In the genomic region with DNA sequence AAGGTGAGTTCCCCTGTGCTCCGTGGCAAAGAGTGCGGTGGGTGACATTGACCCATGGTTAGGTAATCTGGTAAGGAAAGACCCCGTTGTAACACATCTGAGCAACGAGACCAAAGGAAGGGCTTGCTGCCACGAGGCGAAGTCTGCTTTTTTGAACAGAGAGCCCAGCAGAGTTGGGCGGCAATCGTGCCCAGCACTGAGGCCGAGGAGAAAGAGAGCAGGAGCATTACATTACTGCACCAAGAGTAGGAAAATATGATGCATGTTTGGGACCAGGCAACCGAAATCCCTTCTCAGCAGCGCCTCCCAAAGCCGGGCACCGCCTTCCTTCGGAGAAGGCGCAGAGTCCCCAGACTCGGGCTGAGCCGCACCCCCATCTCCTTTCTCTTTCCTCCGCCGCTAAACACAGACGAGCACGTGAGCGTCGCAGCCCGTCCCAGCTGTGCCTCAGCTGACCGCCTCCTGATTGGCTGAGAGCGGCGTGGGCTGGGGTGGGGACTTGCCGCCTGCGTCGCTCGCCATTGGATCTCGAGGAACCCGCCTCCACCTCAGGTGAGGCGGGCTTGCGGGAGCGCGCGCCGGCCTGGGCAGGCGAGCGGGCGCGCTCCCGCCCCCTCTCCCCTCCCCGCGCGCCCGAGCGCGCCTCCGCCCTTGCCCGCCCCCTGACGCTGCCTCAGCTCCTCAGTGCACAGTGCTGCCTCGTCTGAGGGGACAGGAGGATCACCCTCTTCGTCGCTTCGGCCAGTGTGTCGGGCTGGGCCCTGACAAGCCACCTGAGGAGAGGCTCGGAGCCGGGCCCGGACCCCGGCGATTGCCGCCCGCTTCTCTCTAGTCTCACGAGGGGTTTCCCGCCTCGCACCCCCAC, we compare ENCODE assay signal across 8 cellular contexts. TPM values are rescaled to one million over a fixed set of nuclear protein-coding genes. Genes with fewer than 3 reads are reported as not detected.
DNase-seq lines count a peak whose midpoint lies in the region; ATAC-seq, FAIRE-seq and TF ChIP-seq lines count a peak whose summit lies in the region.

A gene (plus strand): TSS at position 684 of the 865 bp plus-strand sequence. CDS start 292 bp downstream, outside the sequence.

- 4% methylated on average over 11 of the region's 68 CpGs for WGBS in HepG2 (ENCODE audit: low lambda C conversion rate)

- no peaks in the 10 kb centered on the region for H3K27me3 Mint-ChIP-seq in activated CD4-positive, alpha-beta memory T cell treated with anti-CD3 and anti-CD28 coated beads for 36 hours

- H3K9ac ChIP-seq in HepG2 (ENCODE audit: insufficient read depth, low read depth, low read length): peak within 1 kb of the TSS; percentile 93

- peaks cover 49% of the 10 kb centered on the region for H3K4me1 Mint-ChIP-seq in activated CD4-positive, alpha-beta memory T cell treated with anti-CD3 and anti-CD28 coated beads for 36 hours (ENCODE audit: low read depth)

- FAIRE-seq in HepG2 (lab: Jason Lieb, UNC): peak; percentile 64

- POLR2A ChIA-PET in activated CD4-positive, alpha-beta memory T cell treated with anti-CD3 and anti-CD28 coated beads for 36 hours (lab: Charles Lee): interaction anchor here (0.5 to 4.5 kb wide), 37 partner anchors 9 to 374 kb away, joined by 3 to 40 read pairs (median 4); a partner anchor contains a TSS
- POLR2A ChIA-PET in HepG2 (lab: Yijun Ruan, JAX): interaction anchor here (0.5 to 2.6 kb wide), 19 partner anchors 9 to 1446 kb away, joined by 3 to 25 read pairs (median 5); a partner anchor contains a TSS

- TF ChIP-seq EP300 in HepG2 (IDR thresholded peaks at IDR 0.05; ENCODE audit: low read depth in 2 of 2, low read length in 2 of 2) (peak in 1 of 2 experiments; percentile 37; a peak in 2 of 4 replicates), HepG2 (CRISPR knock-in tag; IDR thresholded peaks at IDR 0.05; ENCODE audit: borderline replicate concordance) (no peak)

- H3K27me3 ChIP-seq in HepG2 (ENCODE audit: control insufficient read depth in 1 of 2, insufficient read depth in 2 of 2, low read length in 2 of 2): no peaks in the 10 kb centered on the region; a peak in 1 of 5 replicates

- H3K4me3 ChIP-seq in HepG2 (replicated peaks in 1 of 3; ENCODE audit: insufficient read depth in 1 of 3, low read depth in 2 of 3, low read length in 3 of 3): peak within 1 kb of the TSS; percentile 85 to 100 (median 97)

- peak within 1 kb of the TSS; percentile 98 for H3K27ac Mint-ChIP-seq in activated CD4-positive, alpha-beta memory T cell treated with anti-CD3 and anti-CD28 coated beads for 36 hours

- intact Hi-C loops in activated CD4-positive, alpha-beta memory T cell treated with anti-CD3 and anti-CD28 coated beads for 36 hours (cut with micrococcal nuclease): loop anchor here (1.0 to 5.0 kb wide), 8 partner anchors 24 to 1446 kb away; a partner anchor contains a TSS
- intact Hi-C loops in HepG2 (cut with micrococcal nuclease; ENCODE audit: unreplicated experiment): loop anchor here (1.0 to 5.0 kb wide), 5 partner anchors 37 to 233 kb away; no protein-coding TSS in a partner anchor

- no peaks in the 10 kb centered on the region for H3K36me3 ChIP-seq in HepG2 (replicated peaks in 1 of 2; ENCODE audit: control insufficient read depth in 1 of 2, insufficient read depth in 2 of 2, low read length in 2 of 2)

- ATAC-seq in GM19397 (IDR thresholded peaks at IDR 0.05; ENCODE audit: unreplicated experiment) (peak; percentile 95), HG03571 (IDR thresholded peaks at IDR 0.05; ENCODE audit: unreplicated experiment) (peak; percentile 90), HepG2 (peak; percentile 96)

- peaks cover 31% of the 10 kb centered on the region for H3K4me1 ChIP-seq in HepG2 (ENCODE audit: insufficient read depth, low read length)

- CTCF ChIA-PET in activated CD4-positive, alpha-beta memory T cell treated with anti-CD3 and anti-CD28 coated beads for 36 hours (lab: Charles Lee): interaction anchor here (0.9 to 1.7 kb wide), 4 partner anchors 32 to 234 kb away, joined by 3 to 6 read pairs (median 3); no protein-coding TSS in a partner anchor
- CTCF ChIA-PET in HepG2 (lab: Yijun Ruan, JAX; ENCODE audit: low intra/inter-chr PET ratio, low total read pairs): no interaction called here

- peak; percentile 36 for TF ChIP-seq CTCF in HepG2 (CRISPR knock-in tag; IDR thresholded peaks at IDR 0.05)

- DNase-seq in CD1c-positive myeloid dendritic cell (ENCODE audit: extremely low spot score): peak; percentile 99
- peak; percentile 97 for DNase-seq in NCI-H82 (lab: John Stamatoyannopoulos, UW)
- peak; percentile 99 for DNase-seq in activated CD4-positive, alpha-beta memory T cell treated with anti-CD3 and anti-CD28 coated beads for 36 hours
- peak; percentile 93 to 99 for DNase-seq in dermis microvascular lymphatic vessel endothelial cell (ENCODE audit: low read depth in 2 of 2)
- DNase-seq in HepG2 (ENCODE audit: low spot score): peak; percentile 93
- peak; percentile 96 for DNase-seq in stimulated activated CD4-positive, alpha-beta T cell treated with anti-CD3 and anti-CD28 coated beads, Interleukin-4, amount 100 ng/mL, for 1 hour

- peak within 1 kb of the TSS; percentile 88 for H2AFZ ChIP-seq in HepG2 (ENCODE audit: low read length)

- peak within 1 kb of the TSS; percentile 98 for H3K4me3 Mint-ChIP-seq in activated CD4-positive, alpha-beta memory T cell treated with anti-CD3 and anti-CD28 coated beads for 36 hours

- H3K4me2 ChIP-seq in HepG2 (ENCODE audit: low read depth, low read length): peak within 1 kb of the TSS; percentile 98

- TF ChIP-seq POLR2A in HepG2 (IDR thresholded peaks at IDR 0.05; ENCODE audit: insufficient read depth in 1 of 2, low read depth in 2 of 2, low read length in 2 of 2): peak; percentile 93 to 97

- H3K27ac ChIP-seq in HepG2 (ENCODE audit: extremely low read length, insufficient read depth, low read length): peak within 1 kb of the TSS; percentile 98

- H3K36me3 Mint-ChIP-seq in activated CD4-positive, alpha-beta memory T cell treated with anti-CD3 and anti-CD28 coated beads for 36 hours: peaks cover 40% of the 10 kb centered on the region

- in situ Hi-C loops in HepG2 (cut with HindIII; ENCODE audit: extremely low pct_ligation_motif_present, low pct_unique_long_range_greater_than_20kb): loop anchor here (5.0 to 10.0 kb wide), 2 partner anchors 90 to 133 kb away; no protein-coding TSS in a partner anchor

- TSS peak; percentile 87 for BruUV-seq in HepG2 (replicated peaks; lab: Mats Ljungman, UMichigan)

- peaks cover 47% of the 10 kb centered on the region for H3K79me2 ChIP-seq in HepG2 (ENCODE audit: insufficient read depth, low read length)

- no peaks in the 10 kb centered on the region for H3K9me3 ChIP-seq in HepG2 (ENCODE audit: low read length)

- no peaks in the 10 kb centered on the region for H3K9me3 Mint-ChIP-seq in activated CD4-positive, alpha-beta memory T cell treated with anti-CD3 and anti-CD28 coated beads for 36 hours

- peaks cover 41% of the 10 kb centered on the region for H4K20me1 ChIP-seq in HepG2 (ENCODE audit: insufficient read depth, low read length)

- no peak for TF ChIP-seq RAD21 in HepG2 (CRISPR knock-in tag; IDR thresholded peaks at IDR 0.05)

TF ChIP-seq in HepG2, 621 proteins besides CTCF, POLR2A, EP300 and RAD21 (continues in another document):
- TF ChIP-seq, protein P1, sequence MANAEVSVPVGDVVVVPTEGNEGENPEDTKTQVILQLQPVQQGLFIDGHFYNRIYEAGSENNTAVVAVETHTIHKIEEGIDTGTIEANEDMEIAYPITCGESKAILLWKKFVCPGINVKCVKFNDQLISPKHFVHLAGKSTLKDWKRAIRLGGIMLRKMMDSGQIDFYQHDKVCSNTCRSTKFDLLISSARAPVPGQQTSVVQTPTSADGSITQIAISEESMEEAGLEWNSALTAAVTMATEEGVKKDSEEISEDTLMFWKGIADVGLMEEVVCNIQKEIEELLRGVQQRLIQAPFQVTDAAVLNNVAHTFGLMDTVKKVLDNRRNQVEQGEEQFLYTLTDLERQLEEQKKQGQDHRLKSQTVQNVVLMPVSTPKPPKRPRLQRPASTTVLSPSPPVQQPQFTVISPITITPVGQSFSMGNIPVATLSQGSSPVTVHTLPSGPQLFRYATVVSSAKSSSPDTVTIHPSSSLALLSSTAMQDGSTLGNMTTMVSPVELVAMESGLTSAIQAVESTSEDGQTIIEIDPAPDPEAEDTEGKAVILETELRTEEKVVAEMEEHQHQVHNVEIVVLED (CRISPR knock-in tag; IDR thresholded peaks at IDR 0.05; ENCODE audit: borderline replicate concordance): peak; percentile 86
- TF ChIP-seq, protein P2, sequence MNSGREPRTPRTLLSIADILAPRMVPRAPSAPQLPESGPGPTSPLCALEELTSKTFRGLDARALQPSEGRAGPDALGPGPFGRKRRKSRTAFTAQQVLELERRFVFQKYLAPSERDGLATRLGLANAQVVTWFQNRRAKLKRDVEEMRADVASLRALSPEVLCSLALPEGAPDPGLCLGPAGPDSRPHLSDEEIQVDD (CRISPR knock-in tag; IDR thresholded peaks at IDR 0.05; ENCODE audit: borderline replicate concordance): peak; percentile 58; the same call in 1 of the 2 replicates
- TF ChIP-seq MYNN (CRISPR knock-in tag; IDR thresholded peaks at IDR 0.05; ENCODE audit: low read depth): no peak

RNA-seq across cellular contexts. Expression of the gene that starts here (rescaled TPM):
- total RNA-seq in activated CD4-positive, alpha-beta memory T cell treated with anti-CD3 and anti-CD28 coated beads for 36 hours: 100 to 1,000 TPM; 283 to 287 TPM
- total RNA-seq in dermis microvascular lymphatic vessel endothelial cell (139 and 188 TPM in 2 replicates), HepG2 (2016; rRNA removed; fragmentation: Illumina TruSeq; extraction: Trizol) (126 and 211 TPM in 2 replicates)
- 19.1 and 34.5 TPM in 2 replicates for total RNA-seq in HepG2 (2016; cell fraction: cytosol; rRNA removed; fragmentation: Illumina TruSeq; extraction: Trizol; ENCODE audit: low read depth)
- total RNA-seq in HepG2 (2016; cell fraction: insoluble cytoplasmic fraction; rRNA removed; fragmentation: Illumina TruSeq; extraction: Trizol): 123 and 189 TPM in 2 replicates
- total RNA-seq in HepG2 (2016; cell fraction: membrane; rRNA removed; fragmentation: Illumina TruSeq; extraction: Trizol): 36.2 and 39.8 TPM in 2 replicates
- total RNA-seq in HepG2 (2016; cell fraction: nucleus; rRNA removed; fragmentation: Illumina TruSeq; extraction: Trizol): 102 and 119 TPM in 2 replicates
- 41.0 and 42.8 TPM in 2 replicates for polyA plus RNA-seq in HepG2 (2011; rRNA removed)
- 19.1 and 32.4 TPM in 2 replicates for polyA plus RNA-seq in HepG2 (2011; cell fraction: cytosol; rRNA removed)
- polyA plus RNA-seq in HepG2 (2011; cell fraction: nucleus; rRNA removed): 26.9 and 40.5 TPM in 2 replicates
- 58.1 and 68.2 TPM in 2 replicates for polyA plus RNA-seq in HepG2 (2012)
- 3.1 and 3.4 TPM in 2 replicates for polyA plus RNA-seq in HepG2 (2016; cell fraction: cytosol; fragmentation: Illumina TruSeq; extraction: Trizol; ENCODE audit: low read depth)
- 155 and 156 TPM in 2 replicates for polyA plus RNA-seq in HepG2 (2016; cell fraction: insoluble cytoplasmic fraction; fragmentation: Illumina TruSeq; extraction: Trizol; ENCODE audit: low read depth)
- 11.9 and 12.5 TPM in 2 replicates for polyA plus RNA-seq in HepG2 (2016; cell fraction: membrane; fragmentation: Illumina TruSeq; extraction: Trizol; ENCODE audit: low read depth)
- 108 and 129 TPM in 2 replicates for polyA plus RNA-seq in HepG2 (2016; cell fraction: nucleus; fragmentation: Illumina TruSeq; extraction: Trizol; ENCODE audit: insufficient read depth, low read depth)
- polyA minus RNA-seq in HepG2 (2011; rRNA and poly(A)+ RNA removed; ENCODE audit: low replicate concordance): 67.4 and 132 TPM in 2 replicates
- polyA minus RNA-seq in HepG2 (2011; cell fraction: cytosol; rRNA and poly(A)+ RNA removed): 77.8 and 127 TPM in 2 replicates
- 102 and 161 TPM in 2 replicates for polyA minus RNA-seq in HepG2 (2011; cell fraction: nucleus; rRNA and poly(A)+ RNA removed)

Comparison
In these comparisons a context has a peak if more than half of its experiments do, and no peak if none do; other contexts are left out.
1. Peak in every context shown above with its lines: DNase-seq, ATAC-seq, H3K4me3 ChIP-seq and H3K27ac ChIP-seq.